1 cellular context compared by ENCODE assay signal in the genomic region with DNA sequence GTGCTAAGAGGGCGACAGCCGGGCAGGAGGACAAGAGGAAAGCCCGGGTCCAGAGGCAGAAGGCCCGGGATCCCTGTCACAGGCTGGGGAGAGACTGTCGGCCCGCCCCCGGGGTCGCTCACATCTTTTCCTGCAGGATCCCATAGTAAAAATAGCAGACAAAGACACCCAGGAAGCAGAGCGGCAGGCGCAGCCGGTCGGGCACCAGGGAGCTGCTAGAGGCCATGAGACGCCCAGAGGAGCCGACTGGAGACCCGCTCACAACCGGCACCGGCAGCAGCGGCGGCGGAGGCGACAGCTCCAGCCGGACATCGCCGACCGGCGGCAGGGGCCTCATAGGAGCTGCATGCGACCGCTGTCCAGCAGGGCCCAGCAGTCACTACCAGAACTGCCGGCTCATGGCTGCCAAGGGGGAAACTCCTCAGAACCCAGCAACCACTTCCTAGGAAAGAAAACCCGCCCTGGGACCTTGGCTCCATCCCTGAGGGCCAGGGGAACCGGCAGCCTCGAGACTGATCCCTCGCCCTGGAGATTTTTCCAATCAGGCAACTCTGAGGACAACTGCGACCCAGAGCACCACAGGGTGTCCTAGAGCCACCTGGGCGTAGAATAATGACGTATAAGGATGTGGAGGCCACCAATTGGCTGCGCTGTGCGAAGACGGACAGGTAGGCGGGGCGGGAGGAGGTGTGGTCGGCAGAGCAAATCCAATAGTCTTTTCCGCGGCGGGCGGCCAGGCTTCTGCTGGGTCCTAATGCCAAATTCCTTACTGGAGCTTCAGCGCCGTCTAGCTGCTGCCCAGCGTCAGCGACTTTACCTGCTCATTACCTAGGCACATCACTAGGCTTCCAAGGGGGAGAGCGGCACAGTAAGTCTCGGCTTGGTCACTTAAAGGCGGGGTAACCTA.
TF ChIP-seq lines count a peak whose summit lies in the region.

A gene with protein sequence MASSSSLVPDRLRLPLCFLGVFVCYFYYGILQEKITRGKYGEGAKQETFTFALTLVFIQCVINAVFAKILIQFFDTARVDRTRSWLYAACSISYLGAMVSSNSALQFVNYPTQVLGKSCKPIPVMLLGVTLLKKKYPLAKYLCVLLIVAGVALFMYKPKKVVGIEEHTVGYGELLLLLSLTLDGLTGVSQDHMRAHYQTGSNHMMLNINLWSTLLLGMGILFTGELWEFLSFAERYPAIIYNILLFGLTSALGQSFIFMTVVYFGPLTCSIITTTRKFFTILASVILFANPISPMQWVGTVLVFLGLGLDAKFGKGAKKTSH (minus strand): TSS at position 357 of the 907 bp plus-strand sequence. CDS start 131 bp downstream, at position 226.

TF ChIP-seq in K562, 482 proteins besides CTCF, POLR2A, EP300 and RAD21 (continued from another document and continues in another):
- TF ChIP-seq, protein P1, sequence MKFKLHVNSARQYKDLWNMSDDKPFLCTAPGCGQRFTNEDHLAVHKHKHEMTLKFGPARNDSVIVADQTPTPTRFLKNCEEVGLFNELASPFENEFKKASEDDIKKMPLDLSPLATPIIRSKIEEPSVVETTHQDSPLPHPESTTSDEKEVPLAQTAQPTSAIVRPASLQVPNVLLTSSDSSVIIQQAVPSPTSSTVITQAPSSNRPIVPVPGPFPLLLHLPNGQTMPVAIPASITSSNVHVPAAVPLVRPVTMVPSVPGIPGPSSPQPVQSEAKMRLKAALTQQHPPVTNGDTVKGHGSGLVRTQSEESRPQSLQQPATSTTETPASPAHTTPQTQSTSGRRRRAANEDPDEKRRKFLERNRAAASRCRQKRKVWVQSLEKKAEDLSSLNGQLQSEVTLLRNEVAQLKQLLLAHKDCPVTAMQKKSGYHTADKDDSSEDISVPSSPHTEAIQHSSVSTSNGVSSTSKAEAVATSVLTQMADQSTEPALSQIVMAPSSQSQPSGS (CRISPR knock-in tag; IDR thresholded peaks at IDR 0.05): no peak
- TF ChIP-seq SMC3 (conservative IDR thresholded peaks at IDR 0.05; ENCODE audit: insufficient read depth, low read depth, low read length): peak; percentile 74
- TF ChIP-seq, protein P2, sequence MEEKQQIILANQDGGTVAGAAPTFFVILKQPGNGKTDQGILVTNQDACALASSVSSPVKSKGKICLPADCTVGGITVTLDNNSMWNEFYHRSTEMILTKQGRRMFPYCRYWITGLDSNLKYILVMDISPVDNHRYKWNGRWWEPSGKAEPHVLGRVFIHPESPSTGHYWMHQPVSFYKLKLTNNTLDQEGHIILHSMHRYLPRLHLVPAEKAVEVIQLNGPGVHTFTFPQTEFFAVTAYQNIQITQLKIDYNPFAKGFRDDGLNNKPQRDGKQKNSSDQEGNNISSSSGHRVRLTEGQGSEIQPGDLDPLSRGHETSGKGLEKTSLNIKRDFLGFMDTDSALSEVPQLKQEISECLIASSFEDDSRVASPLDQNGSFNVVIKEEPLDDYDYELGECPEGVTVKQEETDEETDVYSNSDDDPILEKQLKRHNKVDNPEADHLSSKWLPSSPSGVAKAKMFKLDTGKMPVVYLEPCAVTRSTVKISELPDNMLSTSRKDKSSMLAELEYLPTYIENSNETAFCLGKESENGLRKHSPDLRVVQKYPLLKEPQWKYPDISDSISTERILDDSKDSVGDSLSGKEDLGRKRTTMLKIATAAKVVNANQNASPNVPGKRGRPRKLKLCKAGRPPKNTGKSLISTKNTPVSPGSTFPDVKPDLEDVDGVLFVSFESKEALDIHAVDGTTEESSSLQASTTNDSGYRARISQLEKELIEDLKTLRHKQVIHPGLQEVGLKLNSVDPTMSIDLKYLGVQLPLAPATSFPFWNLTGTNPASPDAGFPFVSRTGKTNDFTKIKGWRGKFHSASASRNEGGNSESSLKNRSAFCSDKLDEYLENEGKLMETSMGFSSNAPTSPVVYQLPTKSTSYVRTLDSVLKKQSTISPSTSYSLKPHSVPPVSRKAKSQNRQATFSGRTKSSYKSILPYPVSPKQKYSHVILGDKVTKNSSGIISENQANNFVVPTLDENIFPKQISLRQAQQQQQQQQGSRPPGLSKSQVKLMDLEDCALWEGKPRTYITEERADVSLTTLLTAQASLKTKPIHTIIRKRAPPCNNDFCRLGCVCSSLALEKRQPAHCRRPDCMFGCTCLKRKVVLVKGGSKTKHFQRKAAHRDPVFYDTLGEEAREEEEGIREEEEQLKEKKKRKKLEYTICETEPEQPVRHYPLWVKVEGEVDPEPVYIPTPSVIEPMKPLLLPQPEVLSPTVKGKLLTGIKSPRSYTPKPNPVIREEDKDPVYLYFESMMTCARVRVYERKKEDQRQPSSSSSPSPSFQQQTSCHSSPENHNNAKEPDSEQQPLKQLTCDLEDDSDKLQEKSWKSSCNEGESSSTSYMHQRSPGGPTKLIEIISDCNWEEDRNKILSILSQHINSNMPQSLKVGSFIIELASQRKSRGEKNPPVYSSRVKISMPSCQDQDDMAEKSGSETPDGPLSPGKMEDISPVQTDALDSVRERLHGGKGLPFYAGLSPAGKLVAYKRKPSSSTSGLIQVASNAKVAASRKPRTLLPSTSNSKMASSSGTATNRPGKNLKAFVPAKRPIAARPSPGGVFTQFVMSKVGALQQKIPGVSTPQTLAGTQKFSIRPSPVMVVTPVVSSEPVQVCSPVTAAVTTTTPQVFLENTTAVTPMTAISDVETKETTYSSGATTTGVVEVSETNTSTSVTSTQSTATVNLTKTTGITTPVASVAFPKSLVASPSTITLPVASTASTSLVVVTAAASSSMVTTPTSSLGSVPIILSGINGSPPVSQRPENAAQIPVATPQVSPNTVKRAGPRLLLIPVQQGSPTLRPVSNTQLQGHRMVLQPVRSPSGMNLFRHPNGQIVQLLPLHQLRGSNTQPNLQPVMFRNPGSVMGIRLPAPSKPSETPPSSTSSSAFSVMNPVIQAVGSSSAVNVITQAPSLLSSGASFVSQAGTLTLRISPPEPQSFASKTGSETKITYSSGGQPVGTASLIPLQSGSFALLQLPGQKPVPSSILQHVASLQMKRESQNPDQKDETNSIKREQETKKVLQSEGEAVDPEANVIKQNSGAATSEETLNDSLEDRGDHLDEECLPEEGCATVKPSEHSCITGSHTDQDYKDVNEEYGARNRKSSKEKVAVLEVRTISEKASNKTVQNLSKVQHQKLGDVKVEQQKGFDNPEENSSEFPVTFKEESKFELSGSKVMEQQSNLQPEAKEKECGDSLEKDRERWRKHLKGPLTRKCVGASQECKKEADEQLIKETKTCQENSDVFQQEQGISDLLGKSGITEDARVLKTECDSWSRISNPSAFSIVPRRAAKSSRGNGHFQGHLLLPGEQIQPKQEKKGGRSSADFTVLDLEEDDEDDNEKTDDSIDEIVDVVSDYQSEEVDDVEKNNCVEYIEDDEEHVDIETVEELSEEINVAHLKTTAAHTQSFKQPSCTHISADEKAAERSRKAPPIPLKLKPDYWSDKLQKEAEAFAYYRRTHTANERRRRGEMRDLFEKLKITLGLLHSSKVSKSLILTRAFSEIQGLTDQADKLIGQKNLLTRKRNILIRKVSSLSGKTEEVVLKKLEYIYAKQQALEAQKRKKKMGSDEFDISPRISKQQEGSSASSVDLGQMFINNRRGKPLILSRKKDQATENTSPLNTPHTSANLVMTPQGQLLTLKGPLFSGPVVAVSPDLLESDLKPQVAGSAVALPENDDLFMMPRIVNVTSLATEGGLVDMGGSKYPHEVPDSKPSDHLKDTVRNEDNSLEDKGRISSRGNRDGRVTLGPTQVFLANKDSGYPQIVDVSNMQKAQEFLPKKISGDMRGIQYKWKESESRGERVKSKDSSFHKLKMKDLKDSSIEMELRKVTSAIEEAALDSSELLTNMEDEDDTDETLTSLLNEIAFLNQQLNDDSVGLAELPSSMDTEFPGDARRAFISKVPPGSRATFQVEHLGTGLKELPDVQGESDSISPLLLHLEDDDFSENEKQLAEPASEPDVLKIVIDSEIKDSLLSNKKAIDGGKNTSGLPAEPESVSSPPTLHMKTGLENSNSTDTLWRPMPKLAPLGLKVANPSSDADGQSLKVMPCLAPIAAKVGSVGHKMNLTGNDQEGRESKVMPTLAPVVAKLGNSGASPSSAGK (IDR thresholded peaks at IDR 0.05): no peak; the same call in 1 of the 2 replicates
- TF ChIP-seq RBM39 (optimal IDR thresholded peaks at IDR 0.05; ENCODE audit: low read depth, low read length): no peak
- no peak for TF ChIP-seq MEF2A (IDR thresholded peaks at IDR 0.05; ENCODE audit: control insufficient read depth, low read depth, low read length)
- 0 out of 4 replicates have a peak, but pooled peaks of 1 of the 2 experiments have one; percentile 76 for TF ChIP-seq ARNT (IDR thresholded peaks at IDR 0.05)
- no peak for TF ChIP-seq CHD4 (IDR thresholded peaks at IDR 0.05; ENCODE audit: insufficient read depth, insufficient replicate concordance, low read depth, low read length, poor library complexity, severe bottlenecking)
- TF ChIP-seq, protein P3, sequence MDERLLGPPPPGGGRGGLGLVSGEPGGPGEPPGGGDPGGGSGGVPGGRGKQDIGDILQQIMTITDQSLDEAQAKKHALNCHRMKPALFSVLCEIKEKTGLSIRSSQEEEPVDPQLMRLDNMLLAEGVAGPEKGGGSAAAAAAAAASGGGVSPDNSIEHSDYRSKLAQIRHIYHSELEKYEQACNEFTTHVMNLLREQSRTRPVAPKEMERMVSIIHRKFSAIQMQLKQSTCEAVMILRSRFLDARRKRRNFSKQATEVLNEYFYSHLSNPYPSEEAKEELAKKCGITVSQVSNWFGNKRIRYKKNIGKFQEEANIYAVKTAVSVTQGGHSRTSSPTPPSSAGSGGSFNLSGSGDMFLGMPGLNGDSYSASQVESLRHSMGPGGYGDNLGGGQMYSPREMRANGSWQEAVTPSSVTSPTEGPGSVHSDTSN (CRISPR knock-in tag; IDR thresholded peaks at IDR 0.05; ENCODE audit: low read depth): no peak
- TF ChIP-seq, protein P3 (tag; conservative IDR thresholded peaks at IDR 0.05; ENCODE audit: low read depth): peak; percentile 94
- TF ChIP-seq ZFP30 (CRISPR knock-in tag; IDR thresholded peaks at IDR 0.05; ENCODE audit: borderline replicate concordance): no peak
- TF ChIP-seq, protein P4, sequence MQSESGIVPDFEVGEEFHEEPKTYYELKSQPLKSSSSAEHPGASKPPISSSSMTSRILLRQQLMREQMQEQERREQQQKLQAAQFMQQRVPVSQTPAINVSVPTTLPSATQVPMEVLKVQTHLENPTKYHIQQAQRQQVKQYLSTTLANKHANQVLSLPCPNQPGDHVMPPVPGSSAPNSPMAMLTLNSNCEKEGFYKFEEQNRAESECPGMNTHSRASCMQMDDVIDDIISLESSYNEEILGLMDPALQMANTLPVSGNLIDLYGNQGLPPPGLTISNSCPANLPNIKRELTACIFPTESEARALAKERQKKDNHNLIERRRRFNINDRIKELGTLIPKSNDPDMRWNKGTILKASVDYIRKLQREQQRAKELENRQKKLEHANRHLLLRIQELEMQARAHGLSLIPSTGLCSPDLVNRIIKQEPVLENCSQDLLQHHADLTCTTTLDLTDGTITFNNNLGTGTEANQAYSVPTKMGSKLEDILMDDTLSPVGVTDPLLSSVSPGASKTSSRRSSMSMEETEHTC (IDR thresholded peaks at IDR 0.05): no peak
- no peak for TF ChIP-seq RBM34 (IDR thresholded peaks at IDR 0.05; ENCODE audit: borderline replicate concordance, insufficient read depth, low read length)
- peak in 1 of 2 experiments; percentile 96; a peak in 2 of 3 replicates for TF ChIP-seq CBX3 (IDR thresholded peaks at IDR 0.05; ENCODE audit: borderline replicate concordance in 1 of 2, low read length in 2 of 2)
- no peak for TF ChIP-seq ZNF232 (CRISPR knock-in tag; IDR thresholded peaks at IDR 0.05)
- TF ChIP-seq, protein P5, sequence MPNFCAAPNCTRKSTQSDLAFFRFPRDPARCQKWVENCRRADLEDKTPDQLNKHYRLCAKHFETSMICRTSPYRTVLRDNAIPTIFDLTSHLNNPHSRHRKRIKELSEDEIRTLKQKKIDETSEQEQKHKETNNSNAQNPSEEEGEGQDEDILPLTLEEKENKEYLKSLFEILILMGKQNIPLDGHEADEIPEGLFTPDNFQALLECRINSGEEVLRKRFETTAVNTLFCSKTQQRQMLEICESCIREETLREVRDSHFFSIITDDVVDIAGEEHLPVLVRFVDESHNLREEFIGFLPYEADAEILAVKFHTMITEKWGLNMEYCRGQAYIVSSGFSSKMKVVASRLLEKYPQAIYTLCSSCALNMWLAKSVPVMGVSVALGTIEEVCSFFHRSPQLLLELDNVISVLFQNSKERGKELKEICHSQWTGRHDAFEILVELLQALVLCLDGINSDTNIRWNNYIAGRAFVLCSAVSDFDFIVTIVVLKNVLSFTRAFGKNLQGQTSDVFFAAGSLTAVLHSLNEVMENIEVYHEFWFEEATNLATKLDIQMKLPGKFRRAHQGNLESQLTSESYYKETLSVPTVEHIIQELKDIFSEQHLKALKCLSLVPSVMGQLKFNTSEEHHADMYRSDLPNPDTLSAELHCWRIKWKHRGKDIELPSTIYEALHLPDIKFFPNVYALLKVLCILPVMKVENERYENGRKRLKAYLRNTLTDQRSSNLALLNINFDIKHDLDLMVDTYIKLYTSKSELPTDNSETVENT (CRISPR knock-in tag; IDR thresholded peaks at IDR 0.05): no peak
- TF ChIP-seq RNF2 (IDR thresholded peaks at IDR 0.05): peak; percentile 61; the same call in 1 of the 2 replicates
- no peak for TF ChIP-seq KAT2B (IDR thresholded peaks at IDR 0.05; ENCODE audit: low read depth, low read length)
- no peak for TF ChIP-seq TCF7L2 (IDR thresholded peaks at IDR 0.05; ENCODE audit: low read depth, low read length)
- TF ChIP-seq FOXA1 (IDR thresholded peaks at IDR 0.05; ENCODE audit: borderline replicate concordance): no peak
- 0 out of 2 replicates have a peak, but pooled peaks have one; percentile 25 for TF ChIP-seq EGR1 (conservative IDR thresholded peaks at IDR 0.05)
- no peak for TF ChIP-seq ZNF324 (CRISPR knock-in tag; IDR thresholded peaks at IDR 0.05)
- TF ChIP-seq ZNF707 (CRISPR knock-in tag; conservative IDR thresholded peaks at IDR 0.05): no peak
- TF ChIP-seq NCOR1 (IDR thresholded peaks at IDR 0.05): 0 out of 2 replicates have a peak, but pooled peaks have one; percentile 29
- TF ChIP-seq HNRNPK (IDR thresholded peaks at IDR 0.05; ENCODE audit: low read depth, low read length, poor library complexity, severe bottlenecking): no peak
- TF ChIP-seq ZNF316 (IDR thresholded peaks at IDR 0.05): no peak
- no peak; the same call in 1 of the 2 replicates for TF ChIP-seq FOSL1 (tag; conservative IDR thresholded peaks at IDR 0.05)
- TF ChIP-seq, protein P6, sequence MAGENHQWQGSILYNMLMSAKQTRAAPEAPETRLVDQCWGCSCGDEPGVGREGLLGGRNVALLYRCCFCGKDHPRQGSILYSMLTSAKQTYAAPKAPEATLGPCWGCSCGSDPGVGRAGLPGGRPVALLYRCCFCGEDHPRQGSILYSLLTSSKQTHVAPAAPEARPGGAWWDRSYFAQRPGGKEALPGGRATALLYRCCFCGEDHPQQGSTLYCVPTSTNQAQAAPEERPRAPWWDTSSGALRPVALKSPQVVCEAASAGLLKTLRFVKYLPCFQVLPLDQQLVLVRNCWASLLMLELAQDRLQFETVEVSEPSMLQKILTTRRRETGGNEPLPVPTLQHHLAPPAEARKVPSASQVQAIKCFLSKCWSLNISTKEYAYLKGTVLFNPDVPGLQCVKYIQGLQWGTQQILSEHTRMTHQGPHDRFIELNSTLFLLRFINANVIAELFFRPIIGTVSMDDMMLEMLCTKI (IDR thresholded peaks at IDR 0.05; ENCODE audit: partially characterized antibody): no peak
